ENCODE assay signal across 8 cellular contexts in genomic region chr2:85418132-85419008, GRCh38. TPM values are rescaled to one million over a fixed set of nuclear protein-coding genes. Genes with fewer than 3 reads are reported as not detected.
DNase-seq lines count a peak whose midpoint lies in the region; ATAC-seq and TF ChIP-seq lines count a peak whose summit lies in the region.

SH2D6 (plus strand) TSS chr2:85418714; CDS start chr2:85429466, 10,752 bp downstream.

- H3K4me3 Mint-ChIP-seq in brain = peak within 1 kb of the TSS; percentile 92 to 95 (median 93)

- peaks cover 11% of the 10 kb centered on the region for H3K4me1 ChIP-seq in iPS-18a (ENCODE audit: control insufficient read depth, low read depth, low read length)
- H3K4me1 ChIP-seq in skeletal muscle satellite cell (ENCODE audit: control insufficient read depth, insufficient read depth, low read length) = peaks cover 40% of the 10 kb centered on the region

- peaks cover 45% of the 10 kb centered on the region for H3K4me1 Mint-ChIP-seq in brain

- H3K36me3 ChIP-seq in iPS-18a (ENCODE audit: control insufficient read depth, low read depth, low read length) = no peaks in the 10 kb centered on the region
- H3K36me3 ChIP-seq in skeletal muscle satellite cell (ENCODE audit: insufficient read depth, low read length) = no peaks in the 10 kb centered on the region

- H3K27me3 ChIP-seq in iPS-18a (ENCODE audit: control insufficient read depth, insufficient read depth, low read length) (no peaks in the 10 kb centered on the region), skeletal muscle satellite cell (ENCODE audit: control insufficient read depth, insufficient read depth, low read length) (no peaks in the 10 kb centered on the region)

- H3K9me3 Mint-ChIP-seq in brain = peaks cover 0 to 4% (median 0%) of the 10 kb centered on the region in 5 experiments

- H3K27ac Mint-ChIP-seq in brain = peak within 1 kb of the TSS; percentile 92 to 100 (median 99)

- H3K9me3 ChIP-seq in iPS-18a (ENCODE audit: control insufficient read depth, low read depth, low read length) (no peaks in the 10 kb centered on the region), skeletal muscle satellite cell (replicated peaks; ENCODE audit: low read length) (no peaks in the 10 kb centered on the region)

- H3K27me3 Mint-ChIP-seq in brain = peaks cover 9% of the 10 kb centered on the region

- H3K9ac ChIP-seq in iPS-18a (ENCODE audit: low read length) = peak within 1 kb of the TSS; percentile 79
- H3K9ac ChIP-seq in skeletal muscle satellite cell (ENCODE audit: low read depth, low read length) = peak within 1 kb of the TSS; percentile 92

- H3K4me3 ChIP-seq in iPS-18a (ENCODE audit: low read length) (peak within 1 kb of the TSS; percentile 67), skeletal muscle satellite cell (ENCODE audit: low read length) (peak within 1 kb of the TSS; percentile 87)

- H3K4me2 ChIP-seq in skeletal muscle satellite cell (ENCODE audit: low read length) = peak within 1 kb of the TSS; percentile 94

- peak within 1 kb of the TSS; percentile 66 for H3K27ac ChIP-seq in iPS-18a (ENCODE audit: low read length)

- DNase-seq in NK-92 treated with Interleukin-12 subunit alpha and Interleukin-12 subunit beta, amount 100 ng/mL, for 24 hours (lab: John Stamatoyannopoulos, UW) = peak; percentile 84
- no peak for DNase-seq in NK-92 (lab: John Stamatoyannopoulos, UW; ENCODE audit: unreplicated experiment)
- DNase-seq in NCI-H2029 treated with DMSO at 0.1 percent for 48 hours (lab: John Stamatoyannopoulos, UW) = peak; percentile 65
- peak; percentile 88 for DNase-seq in UCSD-AML1 (lab: John Stamatoyannopoulos, UW; ENCODE audit: unreplicated experiment)

- TF ChIP-seq CTCF in brain (conservative IDR thresholded peaks at IDR 0.05) = no peak

- H3K36me3 Mint-ChIP-seq in brain = no peaks in the 10 kb centered on the region

- ATAC-seq in HG02885 (IDR thresholded peaks at IDR 0.05; ENCODE audit: poor library complexity, unreplicated experiment) = peak; percentile 85

RNA-seq across cellular contexts. Expression of gene SH2D6, which starts in this region (rescaled TPM):
- polyA plus RNA-seq in brain (ENCODE audit: insufficient read depth, low read depth, low replicate concordance) = 1.8 TPM
- not detected in 2 replicates for total RNA-seq in skeletal muscle satellite cell (2012; rRNA removed)
